ENCODE assay signal across 1 cellular context in the genomic region with DNA sequence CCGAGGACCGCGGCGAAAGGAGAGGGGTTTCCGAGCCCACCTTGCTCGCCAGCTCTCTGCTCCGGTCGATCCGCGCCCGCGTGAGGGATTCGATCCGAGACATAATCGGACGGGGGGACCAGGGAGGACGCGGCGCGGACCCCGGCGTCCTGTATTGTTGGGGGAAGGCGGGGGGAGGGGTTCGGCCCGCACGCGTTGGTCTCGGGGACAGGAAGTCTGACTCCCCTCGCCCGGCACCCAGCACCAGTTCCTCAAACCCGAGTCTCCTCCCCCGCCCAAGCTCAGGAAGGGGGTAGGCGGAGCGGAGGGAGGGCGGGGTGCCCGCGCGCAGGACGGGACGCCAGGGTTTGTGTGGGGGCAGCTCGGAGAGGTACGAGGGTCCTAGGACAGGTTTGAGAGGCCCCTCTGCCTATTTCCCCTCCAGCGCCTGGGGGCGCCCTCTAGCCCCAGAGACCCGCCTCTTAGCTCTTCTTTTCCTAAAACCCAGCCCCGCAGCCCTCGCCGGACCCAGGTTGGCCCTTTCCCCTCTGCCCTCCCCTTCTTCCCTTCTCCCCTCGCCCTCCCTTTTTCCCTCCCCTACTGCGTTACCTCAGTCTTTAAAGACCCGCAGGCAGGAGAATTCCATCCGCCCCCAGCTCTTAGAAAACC.
A peak's percentile ranks its signal among the peaks of the same experiment; 100 is the strongest.
TF ChIP-seq lines count a peak whose summit lies in the region.

A gene (minus strand): TSS at position 223 of the 648 bp plus-strand sequence. CDS start 120 bp downstream, at position 103.

TF ChIP-seq in HepG2, 621 proteins besides CTCF, POLR2A, EP300 and RAD21 (continued from another document and continues in another):
- TF ChIP-seq, protein P1, sequence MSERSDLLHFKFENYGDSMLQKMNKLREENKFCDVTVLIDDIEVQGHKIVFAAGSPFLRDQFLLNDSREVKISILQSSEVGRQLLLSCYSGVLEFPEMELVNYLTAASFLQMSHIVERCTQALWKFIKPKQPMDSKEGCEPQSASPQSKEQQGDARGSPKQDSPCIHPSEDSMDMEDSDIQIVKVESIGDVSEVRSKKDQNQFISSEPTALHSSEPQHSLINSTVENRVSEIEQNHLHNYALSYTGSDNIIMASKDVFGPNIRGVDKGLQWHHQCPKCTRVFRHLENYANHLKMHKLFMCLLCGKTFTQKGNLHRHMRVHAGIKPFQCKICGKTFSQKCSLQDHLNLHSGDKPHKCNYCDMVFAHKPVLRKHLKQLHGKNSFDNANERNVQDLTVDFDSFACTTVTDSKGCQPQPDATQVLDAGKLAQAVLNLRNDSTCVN (CRISPR knock-in tag; IDR thresholded peaks at IDR 0.05; ENCODE audit: borderline replicate concordance): no peak
- peak; percentile 75; the same call in 1 of the 2 replicates for TF ChIP-seq ZBTB7B (CRISPR knock-in tag; IDR thresholded peaks at IDR 0.05)
- TF ChIP-seq, protein P2, sequence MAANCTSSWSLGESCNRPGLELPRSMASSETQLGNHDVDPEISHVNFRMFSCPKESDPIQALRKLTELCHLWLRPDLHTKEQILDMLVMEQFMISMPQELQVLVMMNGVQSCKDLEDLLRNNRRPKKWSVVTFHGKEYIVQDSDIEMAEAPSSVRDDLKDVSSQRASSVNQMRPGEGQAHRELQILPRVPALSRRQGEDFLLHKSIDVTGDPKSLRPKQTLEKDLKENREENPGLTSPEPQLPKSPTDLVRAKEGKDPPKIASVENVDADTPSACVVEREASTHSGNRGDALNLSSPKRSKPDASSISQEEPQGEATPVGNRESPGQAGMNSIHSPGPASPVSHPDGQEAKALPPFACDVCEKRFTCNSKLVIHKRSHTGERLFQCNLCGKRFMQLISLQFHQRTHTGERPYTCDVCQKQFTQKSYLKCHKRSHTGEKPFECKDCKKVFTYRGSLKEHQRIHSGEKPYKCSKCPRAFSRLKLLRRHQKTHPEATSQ (CRISPR knock-in tag; IDR thresholded peaks at IDR 0.05; ENCODE audit: borderline replicate concordance): no peak
- no peak; the same call in 1 of the 2 replicates for TF ChIP-seq ATF7-NPFF (CRISPR knock-in tag; IDR thresholded peaks at IDR 0.05; ENCODE audit: low read depth)
- 0 out of 2 replicates have a peak, but pooled peaks have one; percentile 21 for TF ChIP-seq KMT2B (CRISPR knock-in tag; IDR thresholded peaks at IDR 0.05)
- 0 out of 2 replicates have a peak, but pooled peaks have one; percentile 25 for TF ChIP-seq ELF3 (CRISPR knock-in tag; IDR thresholded peaks at IDR 0.05)
- TF ChIP-seq, protein P3, sequence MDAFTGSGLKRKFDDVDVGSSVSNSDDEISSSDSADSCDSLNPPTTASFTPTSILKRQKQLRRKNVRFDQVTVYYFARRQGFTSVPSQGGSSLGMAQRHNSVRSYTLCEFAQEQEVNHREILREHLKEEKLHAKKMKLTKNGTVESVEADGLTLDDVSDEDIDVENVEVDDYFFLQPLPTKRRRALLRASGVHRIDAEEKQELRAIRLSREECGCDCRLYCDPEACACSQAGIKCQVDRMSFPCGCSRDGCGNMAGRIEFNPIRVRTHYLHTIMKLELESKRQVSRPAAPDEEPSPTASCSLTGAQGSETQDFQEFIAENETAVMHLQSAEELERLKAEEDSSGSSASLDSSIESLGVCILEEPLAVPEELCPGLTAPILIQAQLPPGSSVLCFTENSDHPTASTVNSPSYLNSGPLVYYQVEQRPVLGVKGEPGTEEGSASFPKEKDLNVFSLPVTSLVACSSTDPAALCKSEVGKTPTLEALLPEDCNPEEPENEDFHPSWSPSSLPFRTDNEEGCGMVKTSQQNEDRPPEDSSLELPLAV (CRISPR knock-in tag; conservative IDR thresholded peaks at IDR 0.05; ENCODE audit: low read depth): no peak
- TF ChIP-seq, protein P4, sequence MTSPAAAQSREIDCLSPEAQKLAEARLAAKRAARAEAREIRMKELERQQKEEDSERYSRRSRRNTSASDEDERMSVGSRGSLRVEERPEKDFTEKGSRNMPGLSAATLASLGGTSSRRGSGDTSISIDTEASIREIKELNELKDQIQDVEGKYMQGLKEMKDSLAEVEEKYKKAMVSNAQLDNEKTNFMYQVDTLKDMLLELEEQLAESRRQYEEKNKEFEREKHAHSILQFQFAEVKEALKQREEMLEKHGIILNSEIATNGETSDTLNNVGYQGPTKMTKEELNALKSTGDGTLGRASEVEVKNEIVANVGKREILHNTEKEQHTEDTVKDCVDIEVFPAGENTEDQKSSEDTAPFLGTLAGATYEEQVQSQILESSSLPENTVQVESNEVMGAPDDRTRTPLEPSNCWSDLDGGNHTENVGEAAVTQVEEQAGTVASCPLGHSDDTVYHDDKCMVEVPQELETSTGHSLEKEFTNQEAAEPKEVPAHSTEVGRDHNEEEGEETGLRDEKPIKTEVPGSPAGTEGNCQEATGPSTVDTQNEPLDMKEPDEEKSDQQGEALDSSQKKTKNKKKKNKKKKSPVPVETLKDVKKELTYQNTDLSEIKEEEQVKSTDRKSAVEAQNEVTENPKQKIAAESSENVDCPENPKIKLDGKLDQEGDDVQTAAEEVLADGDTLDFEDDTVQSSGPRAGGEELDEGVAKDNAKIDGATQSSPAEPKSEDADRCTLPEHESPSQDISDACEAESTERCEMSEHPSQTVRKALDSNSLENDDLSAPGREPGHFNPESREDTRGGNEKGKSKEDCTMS (CRISPR knock-in tag; conservative IDR thresholded peaks at IDR 0.05): no peak
- TF ChIP-seq, protein P5, sequence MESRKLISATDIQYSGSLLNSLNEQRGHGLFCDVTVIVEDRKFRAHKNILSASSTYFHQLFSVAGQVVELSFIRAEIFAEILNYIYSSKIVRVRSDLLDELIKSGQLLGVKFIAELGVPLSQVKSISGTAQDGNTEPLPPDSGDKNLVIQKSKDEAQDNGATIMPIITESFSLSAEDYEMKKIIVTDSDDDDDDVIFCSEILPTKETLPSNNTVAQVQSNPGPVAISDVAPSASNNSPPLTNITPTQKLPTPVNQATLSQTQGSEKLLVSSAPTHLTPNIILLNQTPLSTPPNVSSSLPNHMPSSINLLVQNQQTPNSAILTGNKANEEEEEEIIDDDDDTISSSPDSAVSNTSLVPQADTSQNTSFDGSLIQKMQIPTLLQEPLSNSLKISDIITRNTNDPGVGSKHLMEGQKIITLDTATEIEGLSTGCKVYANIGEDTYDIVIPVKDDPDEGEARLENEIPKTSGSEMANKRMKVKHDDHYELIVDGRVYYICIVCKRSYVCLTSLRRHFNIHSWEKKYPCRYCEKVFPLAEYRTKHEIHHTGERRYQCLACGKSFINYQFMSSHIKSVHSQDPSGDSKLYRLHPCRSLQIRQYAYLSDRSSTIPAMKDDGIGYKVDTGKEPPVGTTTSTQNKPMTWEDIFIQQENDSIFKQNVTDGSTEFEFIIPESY (CRISPR knock-in tag; IDR thresholded peaks at IDR 0.05): no peak
- no peak for TF ChIP-seq CEBPG (CRISPR knock-in tag; IDR thresholded peaks at IDR 0.05)
- TF ChIP-seq NFKB2 (CRISPR knock-in tag; IDR thresholded peaks at IDR 0.05; ENCODE audit: borderline replicate concordance): 0 out of 2 replicates have a peak, but pooled peaks have one; percentile 23
- no peak for TF ChIP-seq DPF2 (CRISPR knock-in tag; IDR thresholded peaks at IDR 0.05; ENCODE audit: borderline replicate concordance, low read depth)
- no peak for TF ChIP-seq ZNF337 (CRISPR knock-in tag; IDR thresholded peaks at IDR 0.05; ENCODE audit: borderline replicate concordance, low read depth)
- TF ChIP-seq ZBTB21 (CRISPR knock-in tag; IDR thresholded peaks at IDR 0.05): no peak
- TF ChIP-seq ATF7 (IDR thresholded peaks at IDR 0.05): no peak
- no peak for TF ChIP-seq ATF7 (CRISPR knock-in tag; IDR thresholded peaks at IDR 0.05)
- no peak for TF ChIP-seq ZNF75D (CRISPR knock-in tag; IDR thresholded peaks at IDR 0.05; ENCODE audit: borderline replicate concordance)
- no peak; the same call in 1 of the 2 replicates for TF ChIP-seq MXD4 (CRISPR knock-in tag; IDR thresholded peaks at IDR 0.05)
- no peak for TF ChIP-seq SRSF4 (IDR thresholded peaks at IDR 0.05; ENCODE audit: low read depth, low read length, poor library complexity, severe bottlenecking)
- no peak for TF ChIP-seq TOE1 (CRISPR knock-in tag; IDR thresholded peaks at IDR 0.05)
- TF ChIP-seq MBNL3 (CRISPR knock-in tag; conservative IDR thresholded peaks at IDR 0.05): no peak
- no peak for TF ChIP-seq ZNF30 (CRISPR knock-in tag; IDR thresholded peaks at IDR 0.05)
- TF ChIP-seq, protein P6, sequence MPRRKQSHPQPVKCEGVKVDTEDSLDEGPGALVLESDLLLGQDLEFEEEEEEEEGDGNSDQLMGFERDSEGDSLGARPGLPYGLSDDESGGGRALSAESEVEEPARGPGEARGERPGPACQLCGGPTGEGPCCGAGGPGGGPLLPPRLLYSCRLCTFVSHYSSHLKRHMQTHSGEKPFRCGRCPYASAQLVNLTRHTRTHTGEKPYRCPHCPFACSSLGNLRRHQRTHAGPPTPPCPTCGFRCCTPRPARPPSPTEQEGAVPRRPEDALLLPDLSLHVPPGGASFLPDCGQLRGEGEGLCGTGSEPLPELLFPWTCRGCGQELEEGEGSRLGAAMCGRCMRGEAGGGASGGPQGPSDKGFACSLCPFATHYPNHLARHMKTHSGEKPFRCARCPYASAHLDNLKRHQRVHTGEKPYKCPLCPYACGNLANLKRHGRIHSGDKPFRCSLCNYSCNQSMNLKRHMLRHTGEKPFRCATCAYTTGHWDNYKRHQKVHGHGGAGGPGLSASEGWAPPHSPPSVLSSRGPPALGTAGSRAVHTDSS (CRISPR knock-in tag; conservative IDR thresholded peaks at IDR 0.05): no peak
- TF ChIP-seq ZNF432 (CRISPR knock-in tag; IDR thresholded peaks at IDR 0.05; ENCODE audit: borderline replicate concordance): no peak
- no peak for TF ChIP-seq ZNF256 (CRISPR knock-in tag; conservative IDR thresholded peaks at IDR 0.05)
- no peak for TF ChIP-seq ZNF703 (CRISPR knock-in tag; IDR thresholded peaks at IDR 0.05; ENCODE audit: borderline replicate concordance)
- no peak for TF ChIP-seq U2AF1 (optimal IDR thresholded peaks at IDR 0.05; ENCODE audit: low read depth, low read length)
- TF ChIP-seq HNRNPL (IDR thresholded peaks at IDR 0.05; ENCODE audit: low read depth, low read length): 0 out of 2 replicates have a peak, but pooled peaks have one; percentile 42
- TF ChIP-seq ZNF709 (CRISPR knock-in tag; IDR thresholded peaks at IDR 0.05): no peak
- TF ChIP-seq ISX (CRISPR knock-in tag; conservative IDR thresholded peaks at IDR 0.05): no peak
- TF ChIP-seq, protein P7, sequence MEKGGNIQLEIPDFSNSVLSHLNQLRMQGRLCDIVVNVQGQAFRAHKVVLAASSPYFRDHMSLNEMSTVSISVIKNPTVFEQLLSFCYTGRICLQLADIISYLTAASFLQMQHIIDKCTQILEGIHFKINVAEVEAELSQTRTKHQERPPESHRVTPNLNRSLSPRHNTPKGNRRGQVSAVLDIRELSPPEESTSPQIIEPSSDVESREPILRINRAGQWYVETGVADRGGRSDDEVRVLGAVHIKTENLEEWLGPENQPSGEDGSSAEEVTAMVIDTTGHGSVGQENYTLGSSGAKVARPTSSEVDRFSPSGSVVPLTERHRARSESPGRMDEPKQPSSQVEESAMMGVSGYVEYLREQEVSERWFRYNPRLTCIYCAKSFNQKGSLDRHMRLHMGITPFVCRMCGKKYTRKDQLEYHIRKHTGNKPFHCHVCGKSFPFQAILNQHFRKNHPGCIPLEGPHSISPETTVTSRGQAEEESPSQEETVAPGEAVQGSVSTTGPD (CRISPR knock-in tag; IDR thresholded peaks at IDR 0.05): no peak
- TF ChIP-seq, protein P8, sequence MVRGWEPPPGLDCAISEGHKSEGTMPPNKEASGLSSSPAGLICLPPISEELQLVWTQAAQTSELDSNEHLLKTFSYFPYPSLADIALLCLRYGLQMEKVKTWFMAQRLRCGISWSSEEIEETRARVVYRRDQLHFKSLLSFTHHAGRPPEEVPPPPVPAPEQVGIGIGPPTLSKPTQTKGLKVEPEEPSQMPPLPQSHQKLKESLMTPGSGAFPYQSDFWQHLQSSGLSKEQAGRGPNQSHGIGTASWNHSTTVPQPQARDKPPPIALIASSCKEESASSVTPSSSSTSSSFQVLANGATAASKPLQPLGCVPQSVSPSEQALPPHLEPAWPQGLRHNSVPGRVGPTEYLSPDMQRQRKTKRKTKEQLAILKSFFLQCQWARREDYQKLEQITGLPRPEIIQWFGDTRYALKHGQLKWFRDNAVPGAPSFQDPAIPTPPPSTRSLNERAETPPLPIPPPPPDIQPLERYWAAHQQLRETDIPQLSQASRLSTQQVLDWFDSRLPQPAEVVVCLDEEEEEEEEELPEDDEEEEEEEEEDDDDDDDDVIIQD (CRISPR knock-in tag; IDR thresholded peaks at IDR 0.05; ENCODE audit: low read depth): peak; percentile 16; the same call in 1 of the 2 replicates
- TF ChIP-seq, protein P9, sequence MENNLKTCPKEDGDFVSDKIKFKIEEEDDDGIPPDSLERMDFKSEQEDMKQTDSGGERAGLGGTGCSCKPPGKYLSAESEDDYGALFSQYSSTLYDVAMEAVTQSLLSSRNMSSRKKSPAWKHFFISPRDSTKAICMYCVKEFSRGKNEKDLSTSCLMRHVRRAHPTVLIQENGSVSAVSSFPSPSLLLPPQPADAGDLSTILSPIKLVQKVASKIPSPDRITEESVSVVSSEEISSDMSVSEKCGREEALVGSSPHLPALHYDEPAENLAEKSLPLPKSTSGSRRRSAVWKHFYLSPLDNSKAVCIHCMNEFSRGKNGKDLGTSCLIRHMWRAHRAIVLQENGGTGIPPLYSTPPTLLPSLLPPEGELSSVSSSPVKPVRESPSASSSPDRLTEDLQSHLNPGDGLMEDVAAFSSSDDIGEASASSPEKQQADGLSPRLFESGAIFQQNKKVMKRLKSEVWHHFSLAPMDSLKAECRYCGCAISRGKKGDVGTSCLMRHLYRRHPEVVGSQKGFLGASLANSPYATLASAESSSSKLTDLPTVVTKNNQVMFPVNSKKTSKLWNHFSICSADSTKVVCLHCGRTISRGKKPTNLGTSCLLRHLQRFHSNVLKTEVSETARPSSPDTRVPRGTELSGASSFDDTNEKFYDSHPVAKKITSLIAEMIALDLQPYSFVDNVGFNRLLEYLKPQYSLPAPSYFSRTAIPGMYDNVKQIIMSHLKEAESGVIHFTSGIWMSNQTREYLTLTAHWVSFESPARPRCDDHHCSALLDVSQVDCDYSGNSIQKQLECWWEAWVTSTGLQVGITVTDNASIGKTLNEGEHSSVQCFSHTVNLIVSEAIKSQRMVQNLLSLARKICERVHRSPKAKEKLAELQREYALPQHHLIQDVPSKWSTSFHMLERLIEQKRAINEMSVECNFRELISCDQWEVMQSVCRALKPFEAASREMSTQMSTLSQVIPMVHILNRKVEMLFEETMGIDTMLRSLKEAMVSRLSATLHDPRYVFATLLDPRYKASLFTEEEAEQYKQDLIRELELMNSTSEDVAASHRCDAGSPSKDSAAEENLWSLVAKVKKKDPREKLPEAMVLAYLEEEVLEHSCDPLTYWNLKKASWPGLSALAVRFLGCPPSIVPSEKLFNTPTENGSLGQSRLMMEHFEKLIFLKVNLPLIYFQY (CRISPR knock-in tag; IDR thresholded peaks at IDR 0.05; ENCODE audit: borderline replicate concordance): no peak
- TF ChIP-seq, protein P10, sequence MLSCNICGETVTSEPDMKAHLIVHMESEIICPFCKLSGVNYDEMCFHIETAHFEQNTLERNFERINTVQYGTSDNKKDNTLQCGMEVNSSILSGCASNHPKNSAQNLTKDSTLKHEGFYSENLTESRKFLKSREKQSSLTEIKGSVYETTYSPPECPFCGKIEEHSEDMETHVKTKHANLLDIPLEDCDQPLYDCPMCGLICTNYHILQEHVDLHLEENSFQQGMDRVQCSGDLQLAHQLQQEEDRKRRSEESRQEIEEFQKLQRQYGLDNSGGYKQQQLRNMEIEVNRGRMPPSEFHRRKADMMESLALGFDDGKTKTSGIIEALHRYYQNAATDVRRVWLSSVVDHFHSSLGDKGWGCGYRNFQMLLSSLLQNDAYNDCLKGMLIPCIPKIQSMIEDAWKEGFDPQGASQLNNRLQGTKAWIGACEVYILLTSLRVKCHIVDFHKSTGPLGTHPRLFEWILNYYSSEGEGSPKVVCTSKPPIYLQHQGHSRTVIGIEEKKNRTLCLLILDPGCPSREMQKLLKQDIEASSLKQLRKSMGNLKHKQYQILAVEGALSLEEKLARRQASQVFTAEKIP (CRISPR knock-in tag; IDR thresholded peaks at IDR 0.05; ENCODE audit: borderline replicate concordance): no peak
- TF ChIP-seq BORCS8-MEF2B (CRISPR knock-in tag; IDR thresholded peaks at IDR 0.05): no peak; the same call in 1 of the 2 replicates
- TF ChIP-seq ARNT (IDR thresholded peaks at IDR 0.05): no peak
- TF ChIP-seq HOXD1 (CRISPR knock-in tag; IDR thresholded peaks at IDR 0.05): peak; percentile 59; the same call in 1 of the 2 replicates
